ENCODE assay signal across 34 cellular contexts in genomic region chr12:111161898-111162297, GRCh38.
"Had no signal": no experiment of that assay in that cellular context is flagged by ENCODE, and none has a peak within 500 bp of the region (broad histone marks: within the 10 kb centered on the region; RNA-seq: fewer than 3 reads in every experiment).

No MANE protein-coding gene starts in this region.

- H3K9me3 ChIP-seq: MG63 had no signal

- H3K27me3 ChIP-seq: MG63 had no signal

- DNase-seq: Karpas-422, Kasumi-1, MG63, MM.1S, MV-4-11, NCI-H1092, NCI-H1092 treated with DMSO at 0.1 percent for 48 hours, NCI-H1105, NCI-H1105 treated with DMSO at 0.1 percent for 48 hours, NCI-H1417, NCI-H1417 treated with DMSO at 0.1 percent for 48 hours, NCI-H1436, NCI-H1436 treated with DMSO at 0.1 percent for 48 hours, NCI-H146, NCI-H1694, NCI-H1694 treated with DMSO at 0.1 percent for 48 hours, NCI-H187, NCI-H187 treated with DMSO at 0.1 percent for 48 hours, NCI-H1930, NCI-H2029, NCI-H2029 treated with DMSO at 0.1 percent for 48 hours, NCI-H2081, NCI-H2081 treated with DMSO at 0.1 percent for 48 hours, NCI-H2107, NCI-H2171, NCI-H2171 treated with DMSO at 0.1 percent for 48 hours, NCI-H2227 treated with DMSO at 0.1 percent for 48 hours, NCI-H345, NCI-H446, NCI-H446 treated with DMSO at 0.1 percent for 48 hours, NCI-H510A, NCI-H510A treated with DMSO at 0.1 percent for 48 hours, NCI-H524, NCI-H524 treated with DMSO at 0.1 percent for 48 hours had no signal

- H3K36me3 ChIP-seq: MG63 had no signal

- H3K4me3 ChIP-seq: MG63 had no signal
